ENCODE assay signal across 1 cellular context in genomic region chr18:8696749-8697211, GRCh38.
TF ChIP-seq lines count a peak whose summit lies in the region.

No MANE protein-coding gene starts in this region.

TF ChIP-seq in K562, 482 proteins besides CTCF, POLR2A, EP300 and RAD21 (continued from another document):
- TF ChIP-seq BRD9 (IDR thresholded peaks at IDR 0.05; ENCODE audit: low read depth, partially characterized antibody), result no peak
- TF ChIP-seq IFI16 (CRISPR knock-in tag; IDR thresholded peaks at IDR 0.05), result no peak
- TF ChIP-seq MAX (CRISPR knock-in tag; IDR thresholded peaks at IDR 0.05), result no peak
- peak; percentile 97 for TF ChIP-seq ZNF764 (CRISPR knock-in tag; IDR thresholded peaks at IDR 0.05; ENCODE audit: low read depth)
- peak; percentile 21; the same call in 1 of the 2 replicates for TF ChIP-seq RB1 (IDR thresholded peaks at IDR 0.05; ENCODE audit: low read depth)
- TF ChIP-seq ZNF668 (CRISPR knock-in tag; IDR thresholded peaks at IDR 0.05), result no peak
- TF ChIP-seq SMC3 (conservative IDR thresholded peaks at IDR 0.05; ENCODE audit: insufficient read depth, low read depth, low read length), result peak; percentile 85
- peak in 1 of 3 experiments; percentile 26 for TF ChIP-seq YY1 (IDR thresholded peaks at IDR 0.05; ENCODE audit: borderline replicate concordance in 1 of 3, control insufficient read depth in 1 of 3, extremely low read depth in 1 of 3, insufficient read depth in 3 of 3, insufficient read length in 1 of 3, insufficient replicate concordance in 2 of 3, low read depth in 1 of 3, low read length in 2 of 3)
- TF ChIP-seq ETS2 (tag; IDR thresholded peaks at IDR 0.05; ENCODE audit: borderline replicate concordance, poor library complexity, severe bottlenecking), result no peak
- TF ChIP-seq ESRRB (CRISPR knock-in tag; IDR thresholded peaks at IDR 0.05; ENCODE audit: borderline replicate concordance), result no peak
- TF ChIP-seq JUND (IDR thresholded peaks at IDR 0.05; ENCODE audit: borderline replicate concordance, low read depth, low read length), result 0 out of 2 replicates have a peak, but pooled peaks have one; percentile 5
- TF ChIP-seq JUND (tag; IDR thresholded peaks at IDR 0.05; ENCODE audit: borderline replicate concordance, low read depth, low read length), result peak; percentile 25; the same call in 1 of the 3 replicates
- no peak for TF ChIP-seq ETV6 (IDR thresholded peaks at IDR 0.05; ENCODE audit: borderline replicate concordance in 1 of 2, low read depth in 2 of 2, low read length in 1 of 2)
- TF ChIP-seq ETV6 (CRISPR knock-in tag; IDR thresholded peaks at IDR 0.05; ENCODE audit: borderline replicate concordance), result no peak
- TF ChIP-seq CEBPB (tag; IDR thresholded peaks at IDR 0.05), result peak; percentile 59; the same call in 1 of the 2 replicates
- TF ChIP-seq MCM2 (IDR thresholded peaks at IDR 0.05; ENCODE audit: low read depth), result no peak
- TF ChIP-seq ARID3A (IDR thresholded peaks at IDR 0.05; ENCODE audit: borderline replicate concordance, low read depth, low read length), result peak; percentile 16; the same call in 1 of the 2 replicates
- TF ChIP-seq CREB5 (CRISPR knock-in tag; IDR thresholded peaks at IDR 0.05), result no peak
- 0 out of 4 replicates have a peak, but pooled peaks of 1 of the 2 experiments have one; percentile 42 for TF ChIP-seq MAZ (CRISPR knock-in tag; conservative IDR thresholded peaks at IDR 0.05 in 1 of 2, IDR thresholded peaks at IDR 0.05 in 1 of 2)
- 0 out of 2 replicates have a peak, but pooled peaks have one; percentile 17 for TF ChIP-seq BHLHE40 (IDR thresholded peaks at IDR 0.05; ENCODE audit: low read length)
- 0 out of 2 replicates have a peak, but pooled peaks have one; percentile 3 for TF ChIP-seq KLF16 (IDR thresholded peaks at IDR 0.05)
